2 cellular contexts compared by ENCODE assay signal in genomic region chr2:177258059-177258458, GRCh38.
TF ChIP-seq lines count a peak whose summit lies in the region.

No MANE protein-coding gene starts in this region.

TF ChIP-seq in SK-N-SH treated with all-trans-retinoic acid at 6 μM for 48 hours, 23 proteins besides CTCF, POLR2A, EP300 and RAD21 (continued from another document):
- no peak for TF ChIP-seq CSRNP3 (CRISPR knock-in tag; IDR thresholded peaks at IDR 0.05)
- TF ChIP-seq TOX (CRISPR knock-in tag; IDR thresholded peaks at IDR 0.05; ENCODE audit: borderline replicate concordance) = no peak
- TF ChIP-seq ZNF8 (CRISPR knock-in tag; IDR thresholded peaks at IDR 0.05) = peak; percentile 99

TF ChIP-seq in SK-N-SH, 30 proteins besides CTCF, POLR2A, EP300 and RAD21 (continued from another document):
- TF ChIP-seq ZBTB33 (IDR thresholded peaks at IDR 0.05; ENCODE audit: borderline replicate concordance, low read depth) (no peak), MAX (IDR thresholded peaks at IDR 0.05; ENCODE audit: low read depth) (no peak), REST (IDR thresholded peaks at IDR 0.05; ENCODE audit: low read depth, low read length) (no peak), JUND (IDR thresholded peaks at IDR 0.05) (no peak), YY1 (IDR thresholded peaks at IDR 0.05; ENCODE audit: low read depth) (no peak), MXI1 (IDR thresholded peaks at IDR 0.05; ENCODE audit: low read depth, low read length) (no peak), RFX5 (IDR thresholded peaks at IDR 0.05; ENCODE audit: low read length) (no peak), SIN3A (IDR thresholded peaks at IDR 0.05; ENCODE audit: borderline replicate concordance, low read depth, low read length) (no peak), FOXM1 (IDR thresholded peaks at IDR 0.05; ENCODE audit: low read depth) (no peak)
